Comparison of ENCODE assay signal across 1 cellular context in genomic region chr4:10084651-10085320, GRCh38.
A peak's percentile ranks its signal among the peaks of the same experiment; 100 is the strongest.
TF ChIP-seq lines count a peak whose summit lies in the region.

No MANE protein-coding gene starts in this region.

TF ChIP-seq in K562, 482 proteins besides CTCF, POLR2A, EP300 and RAD21:
- TF ChIP-seq U2AF2 (optimal IDR thresholded peaks at IDR 0.05; ENCODE audit: low read depth, low read length) (no peak), GATA2 (CRISPR knock-in tag; IDR thresholded peaks at IDR 0.05) (no peak), RBM22 (IDR thresholded peaks at IDR 0.05; ENCODE audit: low read depth, low read length, poor library complexity, severe bottlenecking) (peak; percentile 29), CHD4 (IDR thresholded peaks at IDR 0.05; ENCODE audit: insufficient read depth, insufficient replicate concordance, low read depth, low read length, poor library complexity, severe bottlenecking) (no peak), MAFF (IDR thresholded peaks at IDR 0.05; ENCODE audit: low read length) (no peak), ZNF134 (CRISPR knock-in tag; conservative IDR thresholded peaks at IDR 0.05) (no peak), HNRNPUL1 (IDR thresholded peaks at IDR 0.05; ENCODE audit: low read length) (no peak), POLR2G (IDR thresholded peaks at IDR 0.05; ENCODE audit: low read depth, low read length) (peak; percentile 42; the same call in 1 of the 2 replicates), HNRNPK (IDR thresholded peaks at IDR 0.05; ENCODE audit: low read depth, low read length, poor library complexity, severe bottlenecking) (no peak), TARDBP (IDR thresholded peaks at IDR 0.05) (no peak), CBFB (CRISPR knock-in tag; IDR thresholded peaks at IDR 0.05) (no peak), SAP30 (IDR thresholded peaks at IDR 0.05; ENCODE audit: borderline replicate concordance, insufficient read depth, low read depth, low read length, poor library complexity, severe bottlenecking) (no peak)
- TF ChIP-seq, protein P1, sequence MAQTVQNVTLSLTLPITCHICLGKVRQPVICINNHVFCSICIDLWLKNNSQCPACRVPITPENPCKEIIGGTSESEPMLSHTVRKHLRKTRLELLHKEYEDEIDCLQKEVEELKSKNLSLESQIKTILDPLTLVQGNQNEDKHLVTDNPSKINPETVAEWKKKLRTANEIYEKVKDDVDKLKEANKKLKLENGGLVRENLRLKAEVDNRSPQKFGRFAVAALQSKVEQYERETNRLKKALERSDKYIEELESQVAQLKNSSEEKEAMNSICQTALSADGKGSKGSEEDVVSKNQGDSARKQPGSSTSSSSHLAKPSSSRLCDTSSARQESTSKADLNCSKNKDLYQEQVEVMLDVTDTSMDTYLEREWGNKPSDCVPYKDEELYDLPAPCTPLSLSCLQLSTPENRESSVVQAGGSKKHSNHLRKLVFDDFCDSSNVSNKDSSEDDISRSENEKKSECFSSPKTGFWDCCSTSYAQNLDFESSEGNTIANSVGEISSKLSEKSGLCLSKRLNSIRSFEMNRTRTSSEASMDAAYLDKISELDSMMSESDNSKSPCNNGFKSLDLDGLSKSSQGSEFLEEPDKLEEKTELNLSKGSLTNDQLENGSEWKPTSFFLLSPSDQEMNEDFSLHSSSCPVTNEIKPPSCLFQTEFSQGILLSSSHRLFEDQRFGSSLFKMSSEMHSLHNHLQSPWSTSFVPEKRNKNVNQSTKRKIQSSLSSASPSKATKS (CRISPR knock-in tag; IDR thresholded peaks at IDR 0.05), result no peak
